In genomic region chr19:54201172-54201701, GRCh38 we compare ENCODE assay signal across 8 cellular contexts.
DNase-seq lines count a peak whose midpoint lies in the region; ATAC-seq and TF ChIP-seq lines count a peak whose summit lies in the region.

No MANE protein-coding gene starts in this region.

- H3K4me3 ChIP-seq in AG04449 (ENCODE audit: low read depth, low read length) (peak overlapping the region; percentile 91), HUES6 (ENCODE audit: low read depth, low read length) (peak overlapping the region; percentile 76), mucosa of stomach (ENCODE audit: low read length) (peak overlapping the region; percentile 31)

- H3K9me3 ChIP-seq in HUES6 (ENCODE audit: control insufficient read depth, insufficient read depth, low read depth, low read length) (no peaks in the 10 kb centered on the region), mucosa of stomach (ENCODE audit: control insufficient read depth, low read length) (no peaks in the 10 kb centered on the region)

- peaks cover 24% of the 10 kb centered on the region for H3K4me1 ChIP-seq in HUES6 (ENCODE audit: control insufficient read depth, insufficient read depth, low read length)
- H3K4me1 ChIP-seq in mucosa of stomach (ENCODE audit: control insufficient read depth, insufficient read depth, low read length), result peaks cover 39% of the 10 kb centered on the region

- no peak for TF ChIP-seq CTCF in AG04449 (IDR thresholded peaks at IDR 0.05; ENCODE audit: insufficient read depth, low read length, missing control alignments)

- H3K9ac ChIP-seq in HUES6 (ENCODE audit: low read length), result peak overlapping the region; percentile 93
- H3K9ac ChIP-seq in mucosa of stomach (ENCODE audit: low read length), result peak overlapping the region; percentile 94

- POLR2A ChIA-PET in AG04449 (lab: Yijun Ruan, JAX), result interaction anchor here (0.7 to 5.5 kb wide), 5 partner anchors 9 to 152 kb away, joined by 3 to 108 read pairs (median 4); partner anchors contain the start of genes MBOAT7 and TSEN34

- H3K36me3 ChIP-seq in HUES6 (ENCODE audit: control insufficient read depth, insufficient read depth, low read length) (peaks cover 53% of the 10 kb centered on the region), mucosa of stomach (ENCODE audit: control insufficient read depth, insufficient read depth, low read length) (peaks cover 12% of the 10 kb centered on the region)

- CTCF ChIA-PET in AG04449 (lab: Yijun Ruan, JAX), result interaction anchor here (1.0 to 3.1 kb wide), 3 partner anchors 9 to 33 kb away, joined by 3 to 12 read pairs (median 3); partner anchors contain the start of gene TSEN34

- ATAC-seq in GM18505 (IDR thresholded peaks at IDR 0.05; ENCODE audit: unreplicated experiment) (no peak), HG03354 (IDR thresholded peaks at IDR 0.05; ENCODE audit: poor library complexity, severe bottlenecking, unreplicated experiment) (no peak)

- H3K27ac ChIP-seq in HUES6 (ENCODE audit: low read depth, low read length) (peak overlapping the region; percentile 82), caudate nucleus (ENCODE audit: low read depth, low read length) (peak overlapping the region; percentile 100)

- TF ChIP-seq POLR2A in GM18505 (IDR thresholded peaks at IDR 0.05; ENCODE audit: borderline replicate concordance, extremely low read depth, insufficient read depth, insufficient read length), result no peak

- DNase-seq in AG04449 (ENCODE audit: low read depth, low spot score), result no peak
- DNase-seq in caudate nucleus (lab: John Stamatoyannopoulos, UW), result no peak
- no peak for DNase-seq in NCI-H69 (lab: John Stamatoyannopoulos, UW)
- DNase-seq in NCI-H2081 treated with DMSO at 0.1 percent for 48 hours (lab: John Stamatoyannopoulos, UW), result no peak

- H3K27me3 ChIP-seq in HUES6 (ENCODE audit: control insufficient read depth, insufficient read depth, low read length) (no peaks in the 10 kb centered on the region), mucosa of stomach (ENCODE audit: control insufficient read depth, insufficient read depth, low read length) (no peaks in the 10 kb centered on the region)

Comparison
In these comparisons a context has a peak if more than half of its experiments do, and no peak if none do; other contexts are left out.
1. H3K4me3 ChIP-seq: peak in every context shown above with its lines; median percentile 91 in AG04449; 76 in HUES6; 31 in mucosa of stomach.